Comparison of ENCODE assay signal across 26 cellular contexts in the genomic region with DNA sequence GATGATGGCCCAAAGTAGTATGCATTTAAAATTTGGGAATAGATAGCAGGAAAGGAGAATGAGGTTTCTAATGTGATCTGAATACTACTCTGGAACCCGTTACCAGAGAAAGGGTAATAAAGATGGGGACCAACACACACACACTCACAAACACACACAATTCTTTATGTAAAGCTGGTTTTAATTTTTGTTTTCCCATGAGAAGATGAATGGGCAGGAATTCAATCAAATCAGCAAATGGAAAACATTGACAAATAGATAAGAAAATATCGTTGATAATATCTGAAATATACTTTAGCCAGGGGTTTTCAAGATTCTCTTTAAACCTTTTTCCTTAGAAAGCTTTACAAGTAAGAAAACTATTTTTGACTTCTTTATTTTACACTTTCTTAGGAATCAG.
"Had no signal": no experiment of that assay in that cellular context is flagged by ENCODE, and none has a peak within 500 bp of the region (broad histone marks: within the 10 kb centered on the region; RNA-seq: fewer than 3 reads in every experiment).

No MANE protein-coding gene starts in this region.

- H3K4me3 Mint-ChIP-seq: dendritic cell treated with granulocyte-macrophage colony-stimulating factor and Interleukin-4, amounts not matched to agents 40 ng/mL and 50 ng/mL, for 4 days; effector memory CD8-positive, alpha-beta T cell; endodermal cell; memory B cell; naive B cell; naive thymus-derived CD8-positive, alpha-beta T cell had no signal

- H3K9me3 Mint-ChIP-seq: dendritic cell treated with granulocyte-macrophage colony-stimulating factor and Interleukin-4, amounts not matched to agents 40 ng/mL and 50 ng/mL, for 4 days; endodermal cell; naive thymus-derived CD8-positive, alpha-beta T cell had no signal

- H3K27me3 ChIP-seq: esophagus squamous epithelium, gastrocnemius medialis, heart right ventricle, left lung had no signal

- H3K27me3 Mint-ChIP-seq: dendritic cell treated with granulocyte-macrophage colony-stimulating factor and Interleukin-4, amounts not matched to agents 40 ng/mL and 50 ng/mL, for 4 days; naive B cell; naive thymus-derived CD8-positive, alpha-beta T cell had no signal

- H3K4me3 ChIP-seq: esophagus squamous epithelium, gastrocnemius medialis, heart right ventricle, left lung, lung, mucosa of descending colon had no signal

- H3K27ac Mint-ChIP-seq: dendritic cell treated with granulocyte-macrophage colony-stimulating factor and Interleukin-4, amounts not matched to agents 40 ng/mL and 50 ng/mL, for 4 days; effector memory CD8-positive, alpha-beta T cell; endodermal cell; memory B cell; naive B cell; naive thymus-derived CD8-positive, alpha-beta T cell had no signal

- H3K36me3 ChIP-seq: esophagus squamous epithelium, gastrocnemius medialis, heart right ventricle, left lung had no signal

- ATAC-seq: effector memory CD8-positive, alpha-beta T cell; esophagus mucosa; gastrocnemius medialis; heart right ventricle; left cardiac atrium; left lung; left ventricle myocardium superior; mucosa of descending colon; naive thymus-derived CD8-positive, alpha-beta T cell had no signal

- H3K27ac ChIP-seq: epithelial cell of prostate, esophagus squamous epithelium, gastrocnemius medialis, heart right ventricle, left lung had no signal

- DNase-seq: cortex of kidney; effector CD8-positive, alpha-beta T cell; effector memory CD8-positive, alpha-beta T cell; endodermal cell; erythroblast; esophagus squamous epithelium; foreskin fibroblast; foreskin melanocyte; gastrocnemius medialis; glutamatergic neuron; head of caudate nucleus; heart right ventricle; hippocampal formation; left cardiac atrium; left lung; left ventricle myocardium superior; mammary epithelial cell; mesendoderm; mucosa of descending colon; naive B cell; naive thymus-derived CD8-positive, alpha-beta T cell had no signal

- H3K36me3 Mint-ChIP-seq: memory B cell; naive B cell; naive thymus-derived CD8-positive, alpha-beta T cell had no signal

- H3K4me1 Mint-ChIP-seq: memory B cell had no signal

- H3K9me3 ChIP-seq: esophagus squamous epithelium, gastrocnemius medialis, heart right ventricle, left lung, mucosa of descending colon had no signal
